Comparison of ENCODE assay signal across 8 cellular contexts in the genomic region with DNA sequence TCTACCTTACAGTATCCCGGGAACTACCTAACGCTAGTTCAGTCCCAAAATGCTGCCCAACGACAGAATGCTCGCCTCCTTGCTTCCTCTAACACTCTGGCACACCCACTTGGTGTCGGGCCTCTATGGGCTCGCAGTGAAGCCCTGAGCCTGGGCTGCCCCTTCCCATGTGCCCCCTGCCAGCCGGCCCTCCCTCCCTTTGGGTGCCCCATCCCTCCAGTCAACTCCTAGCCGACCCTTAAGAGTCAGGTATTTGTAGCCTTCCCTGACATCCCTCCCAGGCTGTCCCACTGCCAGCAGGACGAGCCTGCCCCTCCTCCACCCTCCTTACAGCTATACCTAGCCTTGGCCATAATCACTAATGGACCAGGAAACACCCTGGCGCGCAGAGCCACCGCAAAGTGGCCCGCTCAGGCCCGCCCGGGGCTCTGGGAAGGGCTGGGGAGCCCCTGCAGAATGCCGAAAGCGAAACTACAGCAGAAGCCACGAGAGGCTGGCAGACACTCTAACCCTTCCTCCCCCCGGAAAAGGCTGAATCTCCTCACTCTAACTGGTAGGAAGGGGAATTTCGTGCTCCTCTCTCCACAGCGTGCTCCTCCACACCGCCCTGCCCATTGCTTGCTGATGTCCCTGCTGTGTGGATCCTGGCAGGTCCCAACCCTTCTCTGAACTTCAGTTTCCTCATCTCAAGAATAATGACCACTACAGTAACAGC. TPM values are rescaled to one million over a fixed set of nuclear protein-coding genes. Genes with fewer than 3 reads are reported as not detected.
DNase-seq lines count a peak whose midpoint lies in the region; ATAC-seq and TF ChIP-seq lines count a peak whose summit lies in the region.

No MANE protein-coding gene starts in this region.

- DNase-seq in NK-92 treated with Interleukin-12 subunit alpha and Interleukin-12 subunit beta, amount 100 ng/mL, for 24 hours (lab: John Stamatoyannopoulos, UW): peak; percentile 32
- DNase-seq in NK-92 (lab: John Stamatoyannopoulos, UW; ENCODE audit: unreplicated experiment): no peak
- no peak for DNase-seq in HL-60 (ENCODE audit: low read depth in 1 of 2, low spot score in 1 of 2)
- DNase-seq in activated CD4-positive, alpha-beta T cell treated with anti-CD3 and anti-CD28 coated beads, Interleukin-2, amount 50 U/mL, for 48 hours: peak; percentile 56 to 64
- DNase-seq in naive thymus-derived CD4-positive, alpha-beta T cell: peak in 8 of 9 donors; percentile 46 to 79 (median 59)
- peak; percentile 24 to 68 for DNase-seq in tibial artery
- no peak for DNase-seq in OCI-M2 (lab: John Stamatoyannopoulos, UW; ENCODE audit: unreplicated experiment)

- H3K27me3 ChIP-seq in HL-60 (ENCODE audit: insufficient read depth, poor library complexity, severe bottlenecking) (peaks cover under 1% of the 10 kb centered on the region), endocrine pancreas (ENCODE audit: control insufficient read depth, insufficient read depth, low read length) (no peaks in the 10 kb centered on the region), tibial artery (no peaks in the 10 kb centered on the region)
- no peaks in the 10 kb centered on the region for H3K27me3 ChIP-seq in naive thymus-derived CD4-positive, alpha-beta T cell (ENCODE audit: control insufficient read depth in 2 of 2, insufficient read depth in 2 of 2, low read length in 2 of 2)

- peak overlapping the region; percentile 88 to 97 (median 93) for H3K27ac Mint-ChIP-seq in naive thymus-derived CD4-positive, alpha-beta T cell

- H3K4me3 ChIP-seq in HL-60 (replicated peaks; ENCODE audit: insufficient read depth, low read length) (peak overlapping the region; percentile 74), endocrine pancreas (ENCODE audit: control insufficient read depth, insufficient read depth, low read length) (no peak overlapping the region), tibial artery (peak overlapping the region; percentile 81 to 91)
- peak overlapping the region; percentile 93 for H3K4me3 ChIP-seq in naive thymus-derived CD4-positive, alpha-beta T cell (ENCODE audit: low read length)

- H3K9me3 ChIP-seq in endocrine pancreas (ENCODE audit: control insufficient read depth, low read length) (no peaks in the 10 kb centered on the region), tibial artery (no peaks in the 10 kb centered on the region)
- H3K9me3 ChIP-seq in naive thymus-derived CD4-positive, alpha-beta T cell (ENCODE audit: control insufficient read depth in 2 of 3, low read length in 3 of 3): no peaks in the 10 kb centered on the region

- H3K27me3 Mint-ChIP-seq in naive thymus-derived CD4-positive, alpha-beta T cell: no peaks in the 10 kb centered on the region

- POLR2A ChIA-PET in naive thymus-derived CD4-positive, alpha-beta T cell (lab: Charles Lee): interaction anchor here (0.6 to 0.9 kb wide), 2 partner anchors 49 to 273 kb away, joined by 3 to 4 read pairs; no protein-coding TSS in a partner anchor

- H3K9me3 Mint-ChIP-seq in naive thymus-derived CD4-positive, alpha-beta T cell: no peaks in the 10 kb centered on the region

- H3K36me3 ChIP-seq in endocrine pancreas (ENCODE audit: control insufficient read depth, insufficient read depth, low read length) (no peaks in the 10 kb centered on the region), tibial artery (peaks cover 4 to 39% (median 24%) of the 10 kb centered on the region in 3 donors)
- peaks cover 0 to 23% (median 0%) of the 10 kb centered on the region in 3 experiments for H3K36me3 ChIP-seq in naive thymus-derived CD4-positive, alpha-beta T cell (ENCODE audit: control insufficient read depth in 2 of 3, insufficient read depth in 3 of 3, low read length in 3 of 3)

- TF ChIP-seq CTCF in HL-60 (IDR thresholded peaks at IDR 0.05; ENCODE audit: insufficient read depth, low read length) (no peak), tibial artery (IDR thresholded peaks at IDR 0.05) (no peak)

- intact Hi-C loops in naive thymus-derived CD4-positive, alpha-beta T cell (cut with micrococcal nuclease): loop anchor here (1.0 kb wide), 1 partner anchor 8 kb away; a partner anchor contains a TSS
- intact Hi-C loops in tibial artery (cut with DNase I; ENCODE audit: low total_unique reads): no loop called here

- peak; percentile 33 for ATAC-seq in naive thymus-derived CD4-positive, alpha-beta T cell

- H3K9ac ChIP-seq in endocrine pancreas (ENCODE audit: control insufficient read depth, insufficient read depth, low read length): peak overlapping the region; percentile 2

- H3K27ac ChIP-seq in HL-60 (replicated peaks) (no peak overlapping the region), tibial artery (peak overlapping the region; percentile 93 to 99)
- peak overlapping the region; percentile 97 for H3K27ac ChIP-seq in naive thymus-derived CD4-positive, alpha-beta T cell (ENCODE audit: low read depth, low read length)

- CTCF ChIA-PET in naive thymus-derived CD4-positive, alpha-beta T cell (lab: Charles Lee): no interaction called here

- H3K4me1 ChIP-seq in endocrine pancreas (ENCODE audit: control insufficient read depth, insufficient read depth, low read length): no peaks in the 10 kb centered on the region
- peaks cover 27 to 33% of the 10 kb centered on the region in 2 donors for H3K4me1 ChIP-seq in naive thymus-derived CD4-positive, alpha-beta T cell (ENCODE audit: control insufficient read depth in 2 of 2, insufficient read depth in 2 of 2, low read length in 2 of 2)
- peaks cover 0 to 66% (median 52%) of the 10 kb centered on the region in 4 donors for H3K4me1 ChIP-seq in tibial artery

- H3K36me3 Mint-ChIP-seq in naive thymus-derived CD4-positive, alpha-beta T cell: peaks cover 0 to 9% (median 0%) of the 10 kb centered on the region in 5 donors

- H3K4me3 Mint-ChIP-seq in naive thymus-derived CD4-positive, alpha-beta T cell: peak overlapping the region; percentile 88 to 96 (median 93)

- peaks cover 12 to 55% (median 27%) of the 10 kb centered on the region in 7 donors for H3K4me1 Mint-ChIP-seq in naive thymus-derived CD4-positive, alpha-beta T cell

RNA-seq across cellular contexts. Expression of a gene that starts 8.2 kb away (rescaled TPM):
- 100 to 1,000 TPM in 2 of 5 experiments, 10 to 100 TPM in 3; 14.2 to 164 (median 76.9) TPM for total RNA-seq in naive thymus-derived CD4-positive, alpha-beta T cell
- 10 to 100 TPM; 24.1 to 32.7 TPM for polyA plus RNA-seq in naive thymus-derived CD4-positive, alpha-beta T cell

RNA-seq across cellular contexts. Expression of a gene that starts 47.2 kb away (rescaled TPM):
- 10 to 100 TPM in 1 of 5 experiments, 1 to 10 TPM in 1, under 1 TPM in 2, not detected in 1; 0.29 to 31.3 (median 1.5) TPM for total RNA-seq in naive thymus-derived CD4-positive, alpha-beta T cell
- not detected for polyA plus RNA-seq in naive thymus-derived CD4-positive, alpha-beta T cell

Comparison
In these comparisons a context has a peak if more than half of its experiments do, and no peak if none do; other contexts are left out.
1. DNase-seq: peak in NK-92 treated with Interleukin-12 subunit alpha and Interleukin-12 subunit beta, amount 100 ng/mL, for 24 hours (single experiment), activated CD4-positive, alpha-beta T cell treated with anti-CD3 and anti-CD28 coated beads, Interleukin-2, amount 50 U/mL, for 48 hours (2 of 2), naive thymus-derived CD4-positive, alpha-beta T cell (8 of 9) and tibial artery (2 of 2); none in NK-92 (single experiment), HL-60 (0 of 2) and OCI-M2 (single experiment).